14 cellular contexts compared by ENCODE assay signal in the genomic region with DNA sequence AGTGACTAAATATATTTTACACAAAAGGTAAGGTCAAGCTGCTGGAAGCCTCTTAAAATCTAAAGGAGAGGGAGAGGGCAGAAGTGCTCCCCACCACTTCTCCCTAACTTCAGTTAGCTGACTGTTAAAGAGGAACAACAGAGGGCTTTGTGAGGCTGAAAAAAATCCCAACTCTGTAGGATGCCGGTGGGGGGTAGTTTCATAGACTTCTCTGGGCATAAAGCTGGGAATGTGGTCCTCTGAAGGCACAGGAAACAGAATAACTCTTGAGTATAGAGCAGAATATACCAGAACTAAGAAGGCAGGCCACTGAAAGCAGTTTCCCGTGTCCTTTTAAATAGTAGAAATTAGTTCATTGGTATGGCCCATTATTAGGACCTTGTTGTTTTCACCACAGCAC.
"Had no signal": no experiment of that assay in that cellular context is flagged by ENCODE, and none has a peak within 500 bp of the region (broad histone marks: within the 10 kb centered on the region; RNA-seq: fewer than 3 reads in every experiment).

No MANE protein-coding gene starts in this region.

- H3K4me1 ChIP-seq: lower lobe of right lung, parathyroid adenoma, right atrium auricular region had no signal

- H3K79me2 ChIP-seq: parathyroid adenoma had no signal

- H3K27ac Mint-ChIP-seq: activated naive CD8-positive, alpha-beta T cell treated with anti-CD3 and anti-CD28 coated beads, Interleukin-2, amount 50 U/mL, for 24 hours; immature natural killer cell; stimulated activated naive CD8-positive, alpha-beta T cell treated with anti-CD3 and anti-CD28 coated beads, Interleukin-15, Interleukin-2, amounts not matched to agents 100 ng/mL and 50 ng/mL, for 24 hours had no signal

- H3K4me1 Mint-ChIP-seq: activated naive CD8-positive, alpha-beta T cell treated with anti-CD3 and anti-CD28 coated beads, Interleukin-2, amount 50 U/mL, for 24 hours; immature natural killer cell had no signal

- H3K4me3 Mint-ChIP-seq: activated naive CD8-positive, alpha-beta T cell treated with anti-CD3 and anti-CD28 coated beads, Interleukin-2, amount 50 U/mL, for 24 hours; immature natural killer cell; stimulated activated naive CD8-positive, alpha-beta T cell treated with anti-CD3 and anti-CD28 coated beads, Interleukin-15, Interleukin-2, amounts not matched to agents 100 ng/mL and 50 ng/mL, for 24 hours had no signal

- H3K36me3 ChIP-seq: lower lobe of right lung, right atrium auricular region had no signal

- H3K27me3 ChIP-seq: right atrium auricular region had no signal

- H3K9me3 Mint-ChIP-seq: activated naive CD8-positive, alpha-beta T cell treated with anti-CD3 and anti-CD28 coated beads, Interleukin-2, amount 50 U/mL, for 24 hours; immature natural killer cell; stimulated activated naive CD8-positive, alpha-beta T cell treated with anti-CD3 and anti-CD28 coated beads, Interleukin-15, Interleukin-2, amounts not matched to agents 100 ng/mL and 50 ng/mL, for 24 hours had no signal

- H3K9me3 ChIP-seq: lower lobe of right lung, right atrium auricular region had no signal

- ATAC-seq: activated naive CD8-positive, alpha-beta T cell treated with anti-CD3 and anti-CD28 coated beads, Interleukin-2, amount 50 U/mL, for 24 hours; left colon; lower lobe of right lung had no signal

- H2AFZ ChIP-seq: parathyroid adenoma had no signal

- DNase-seq: activated CD4-positive, alpha-beta T cell treated with anti-CD3 and anti-CD28 coated beads for 1 hour; activated CD4-positive, alpha-beta T cell treated with anti-CD3 and anti-CD28 coated beads, Interleukin-2, amount 50 U/mL, for 4 hours; activated naive CD4-positive, alpha-beta T cell treated with Interleukin-2 at 50 U/mL for 16 hours; activated naive CD8-positive, alpha-beta T cell treated with anti-CD3 and anti-CD28 coated beads, Interleukin-2, amount 50 U/mL, for 24 hours; activated T-cell treated with anti-CD3 and anti-CD28 coated beads for 4 hours; foreskin fibroblast; immature natural killer cell; left colon; lower lobe of right lung; stimulated activated CD4-positive, alpha-beta T cell treated with anti-CD3 and anti-CD28 coated beads, Interleukin-15, amount 100 ng/mL, for 24 hours; stimulated activated CD4-positive, alpha-beta T cell treated with anti-CD3 and anti-CD28 coated beads, Interleukin-4, amount 100 ng/mL, for 1 hour had no signal

- H3K27ac ChIP-seq: lower lobe of right lung, parathyroid adenoma, right atrium auricular region had no signal

- H3K4me3 ChIP-seq: lower lobe of right lung, right atrium auricular region had no signal

- H3K36me3 Mint-ChIP-seq: immature natural killer cell had no signal
